Comparison of ENCODE assay signal across 16 cellular contexts in genomic region chr5:120913396-120913795, GRCh38.
DNase-seq lines count a peak whose midpoint lies in the region; ATAC-seq, FAIRE-seq and TF ChIP-seq lines count a peak whose summit lies in the region.
"Had no signal": no experiment of that assay in that cellular context is flagged by ENCODE, and none has a peak within 500 bp of the region (broad histone marks: within the 10 kb centered on the region; RNA-seq: fewer than 3 reads in every experiment).

No MANE protein-coding gene starts in this region.

- H3K9me3 Mint-ChIP-seq in WTC11: no peaks in the 10 kb centered on the region
- H3K9me3 Mint-ChIP-seq in stimulated activated memory B cell treated with anti-CD40 and anti-IgM and Interleukin-4, amounts not matched to agents 10 μg/mL and 1 μg/mL and 100 μg/mL, for 72 hours: no peaks in the 10 kb centered on the region

- POLR2A ChIA-PET in WTC11 (lab: Charles Lee): no interaction called here

- no peaks in the 10 kb centered on the region for H3K9me3 ChIP-seq in mesenchymal stem cell (ENCODE audit: control insufficient read depth, low read length)
- H3K9me3 ChIP-seq: A549 had no signal

- no peak overlapping the region for H3K27ac Mint-ChIP-seq in WTC11
- no peak overlapping the region for H3K27ac Mint-ChIP-seq in stimulated activated memory B cell treated with anti-CD40 and anti-IgM and Interleukin-4, amounts not matched to agents 10 μg/mL and 1 μg/mL and 100 μg/mL, for 72 hours
- H3K27ac Mint-ChIP-seq: CD4-positive, alpha-beta T cell had no signal

- H3K23ac ChIP-seq in mesenchymal stem cell (ENCODE audit: low read length in 2 of 2): no peak overlapping the region

- no peaks in the 10 kb centered on the region for H3K79me1 ChIP-seq in mesenchymal stem cell (replicated peaks; ENCODE audit: low read length, poor library complexity, severe bottlenecking)

- no peaks in the 10 kb centered on the region for H3K4me1 ChIP-seq in mesenchymal stem cell (ENCODE audit: control insufficient read depth, insufficient read depth, low read depth, low read length)
- H3K4me1 ChIP-seq: A549 had no signal

- H3K18ac ChIP-seq in mesenchymal stem cell (ENCODE audit: low read depth in 1 of 2, low read length in 2 of 2): no peak overlapping the region

- ATAC-seq in WTC11 (peak; percentile 28), HG02642 (IDR thresholded peaks at IDR 0.05; ENCODE audit: poor library complexity, unreplicated experiment) (no peak), GM18870 (IDR thresholded peaks at IDR 0.05; ENCODE audit: unreplicated experiment) (no peak)
- ATAC-seq in stimulated activated memory B cell treated with anti-CD40 and anti-IgM and Interleukin-4, amounts not matched to agents 10 μg/mL and 1 μg/mL and 100 μg/mL, for 72 hours: peak; percentile 16
- ATAC-seq: A549 had no signal

- H3K9ac ChIP-seq in mesenchymal stem cell (ENCODE audit: low read length): no peak overlapping the region

- H2BK12ac ChIP-seq in mesenchymal stem cell (ENCODE audit: low read length in 2 of 2): no peak overlapping the region

- no peaks in the 10 kb centered on the region for H3K27me3 Mint-ChIP-seq in WTC11 (ENCODE audit: low read depth)
- no peaks in the 10 kb centered on the region for H3K27me3 Mint-ChIP-seq in stimulated activated memory B cell treated with anti-CD40 and anti-IgM and Interleukin-4, amounts not matched to agents 10 μg/mL and 1 μg/mL and 100 μg/mL, for 72 hours
- H3K27me3 Mint-ChIP-seq: CD4-positive, alpha-beta T cell had no signal

- CTCF ChIA-PET in WTC11 (lab: Charles Lee): no interaction called here

- TF ChIP-seq CTCF in D721Med (IDR thresholded peaks at IDR 0.05; ENCODE audit: insufficient read depth, missing control alignments): no peak
- TF ChIP-seq CTCF in WTC11 (IDR thresholded peaks at IDR 0.05): no peak

- H2AK5ac ChIP-seq in mesenchymal stem cell (ENCODE audit: low read length, severe bottlenecking): no peak overlapping the region

- no peak overlapping the region for H2BK5ac ChIP-seq in mesenchymal stem cell (ENCODE audit: low read depth, low read length, poor library complexity, severe bottlenecking)

- H3K4me3 ChIP-seq in mesenchymal stem cell (ENCODE audit: insufficient read depth in 1 of 2, low read depth in 1 of 2, low read length in 2 of 2): no peak overlapping the region
- H3K4me3 ChIP-seq: A549 had no signal

- H2BK120ac ChIP-seq in mesenchymal stem cell (ENCODE audit: low read depth, low read length): no peak overlapping the region

- no peak overlapping the region for H3K14ac ChIP-seq in mesenchymal stem cell (ENCODE audit: low read length in 2 of 2)

- H3K27me3 ChIP-seq in mesenchymal stem cell (ENCODE audit: control insufficient read depth in 1 of 2, insufficient read depth in 1 of 2, low read length in 2 of 2): no peaks in the 10 kb centered on the region

- DNase-seq in D721Med (ENCODE audit: insufficient read length, low spot score): no peak
- DNase-seq in WTC11 (ENCODE audit: low spot score): no peak
- DNase-seq in mesenchymal stem cell: no peak
- DNase-seq in NCI-H2107 (lab: John Stamatoyannopoulos, UW): no peak
- DNase-seq: AML-193; CD4-positive, alpha-beta T cell; DMS79 treated with DMSO at 0.1 percent for 48 hours; GF-D8; HCEC 1CT had no signal

- H3K36me3 Mint-ChIP-seq in WTC11: no peaks in the 10 kb centered on the region
- no peaks in the 10 kb centered on the region for H3K36me3 Mint-ChIP-seq in stimulated activated memory B cell treated with anti-CD40 and anti-IgM and Interleukin-4, amounts not matched to agents 10 μg/mL and 1 μg/mL and 100 μg/mL, for 72 hours

- H3K4me2 ChIP-seq in mesenchymal stem cell (ENCODE audit: low read length, poor library complexity, severe bottlenecking): no peak overlapping the region
- H3K4me2 ChIP-seq: A549 had no signal

- 75% methylated on average over 1 of the region's 2 CpGs for WGBS in mesenchymal stem cell

- peaks cover 38% of the 10 kb centered on the region for H3K4me1 Mint-ChIP-seq in WTC11
- H3K4me1 Mint-ChIP-seq in stimulated activated memory B cell treated with anti-CD40 and anti-IgM and Interleukin-4, amounts not matched to agents 10 μg/mL and 1 μg/mL and 100 μg/mL, for 72 hours: no peaks in the 10 kb centered on the region

- no peak overlapping the region for H3K27ac ChIP-seq in mesenchymal stem cell (ENCODE audit: low read length, poor library complexity, severe bottlenecking)
- H3K27ac ChIP-seq: 22Rv1, A549, C4-2B, HL-60 had no signal

- H4K8ac ChIP-seq in mesenchymal stem cell (ENCODE audit: low read length): peak overlapping the region; percentile 4

- H2AFZ ChIP-seq in mesenchymal stem cell (ENCODE audit: low read depth, low read length): no peak overlapping the region

- peak overlapping the region in 1 of 2 experiments; percentile 18 for H3K4ac ChIP-seq in mesenchymal stem cell (ENCODE audit: low read depth in 1 of 2, low read length in 2 of 2)

- no peaks in the 10 kb centered on the region for H3K36me3 ChIP-seq in mesenchymal stem cell (ENCODE audit: control insufficient read depth in 1 of 2, insufficient read depth in 2 of 2, low read depth in 1 of 2, low read length in 2 of 2)

- no peak overlapping the region for H3K4me3 Mint-ChIP-seq in WTC11
- H3K4me3 Mint-ChIP-seq in stimulated activated memory B cell treated with anti-CD40 and anti-IgM and Interleukin-4, amounts not matched to agents 10 μg/mL and 1 μg/mL and 100 μg/mL, for 72 hours: no peak overlapping the region
- H3K4me3 Mint-ChIP-seq: CD4-positive, alpha-beta T cell had no signal

- peak; percentile 21 for FAIRE-seq in D721Med (lab: Jason Lieb, UNC)
- FAIRE-seq: A549 had no signal

- no peak overlapping the region for H4K91ac ChIP-seq in mesenchymal stem cell (ENCODE audit: low read length)

- H2BK15ac ChIP-seq in mesenchymal stem cell (ENCODE audit: low read depth, poor library complexity, severe bottlenecking): no peak overlapping the region

TF ChIP-seq in WTC11, 78 proteins besides CTCF, POLR2A, EP300 and RAD21 (continues in another document):
- TF ChIP-seq, protein P1, sequence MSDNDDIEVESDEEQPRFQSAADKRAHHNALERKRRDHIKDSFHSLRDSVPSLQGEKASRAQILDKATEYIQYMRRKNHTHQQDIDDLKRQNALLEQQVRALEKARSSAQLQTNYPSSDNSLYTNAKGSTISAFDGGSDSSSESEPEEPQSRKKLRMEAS (CRISPR knock-in tag; IDR thresholded peaks at IDR 0.05): no peak
- TF ChIP-seq ATF3 (CRISPR knock-in tag; conservative IDR thresholded peaks at IDR 0.05) (no peak), ZNF121 (CRISPR knock-in tag; IDR thresholded peaks at IDR 0.05) (no peak), USF2 (CRISPR knock-in tag; IDR thresholded peaks at IDR 0.05) (no peak), KAT7 (CRISPR knock-in tag; IDR thresholded peaks at IDR 0.05; ENCODE audit: borderline replicate concordance) (no peak), RORB (CRISPR knock-in tag; IDR thresholded peaks at IDR 0.05) (no peak), SMAD3 (CRISPR knock-in tag; IDR thresholded peaks at IDR 0.05; ENCODE audit: borderline replicate concordance) (no peak), PREB (CRISPR knock-in tag; IDR thresholded peaks at IDR 0.05; ENCODE audit: borderline replicate concordance) (no peak), AR (CRISPR knock-in tag; IDR thresholded peaks at IDR 0.05) (no peak), NFE2L1 (CRISPR knock-in tag; IDR thresholded peaks at IDR 0.05) (no peak)
- TF ChIP-seq, protein P2, sequence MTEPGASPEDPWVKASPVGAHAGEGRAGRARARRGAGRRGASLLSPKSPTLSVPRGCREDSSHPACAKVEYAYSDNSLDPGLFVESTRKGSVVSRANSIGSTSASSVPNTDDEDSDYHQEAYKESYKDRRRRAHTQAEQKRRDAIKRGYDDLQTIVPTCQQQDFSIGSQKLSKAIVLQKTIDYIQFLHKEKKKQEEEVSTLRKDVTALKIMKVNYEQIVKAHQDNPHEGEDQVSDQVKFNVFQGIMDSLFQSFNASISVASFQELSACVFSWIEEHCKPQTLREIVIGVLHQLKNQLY (CRISPR knock-in tag; IDR thresholded peaks at IDR 0.05): no peak

Comparison
In these comparisons a context has a peak if more than half of its experiments do, and no peak if none do; other contexts are left out.
1. ATAC-seq: peak in WTC11 (single experiment) and stimulated activated memory B cell treated with anti-CD40 and anti-IgM and Interleukin-4, amounts not matched to agents 10 μg/mL and 1 μg/mL and 100 μg/mL, for 72 hours (single experiment); none in HG02642 (single experiment) and GM18870 (single experiment).